8 cellular contexts compared by ENCODE assay signal in the genomic region with DNA sequence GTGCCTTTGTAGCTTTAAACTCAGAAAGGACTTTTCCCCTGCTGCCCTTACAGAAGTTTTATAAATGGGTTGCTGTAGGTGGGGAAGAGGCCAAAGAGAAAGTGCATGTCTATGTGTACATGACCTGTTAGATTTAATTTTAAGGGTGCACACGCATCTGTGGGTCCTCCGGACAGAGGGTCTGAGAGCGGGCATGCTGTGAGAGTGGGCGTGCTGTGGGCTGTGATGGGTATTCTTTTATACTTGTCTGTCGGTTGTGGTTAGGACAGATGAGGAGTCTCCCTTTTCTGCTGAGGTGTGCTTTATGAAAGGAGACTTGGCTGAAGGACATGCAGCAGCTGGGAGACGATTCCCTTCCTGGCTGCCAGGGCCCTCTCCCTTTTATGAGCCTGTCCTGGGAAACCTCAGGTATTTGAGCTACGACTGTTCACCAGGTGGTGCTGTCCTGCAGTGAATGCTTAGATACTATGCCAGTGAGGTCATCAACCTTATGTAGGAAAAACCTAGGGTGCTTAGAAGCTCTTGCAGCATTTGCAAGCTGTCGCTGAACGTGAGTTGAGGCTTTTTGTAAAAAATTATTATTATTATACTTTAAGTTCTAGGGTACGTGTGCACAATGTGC.
DNase-seq lines count a peak whose midpoint lies in the region; ATAC-seq and TF ChIP-seq lines count a peak whose summit lies in the region.

No MANE protein-coding gene starts in this region.

- H3K36me3 ChIP-seq in CD4-positive, alpha-beta memory T cell (ENCODE audit: insufficient read depth, low read length), result no peaks in the 10 kb centered on the region
- H3K36me3 ChIP-seq in psoas muscle (ENCODE audit: insufficient read depth in 1 of 2, low read depth in 1 of 2), result no peaks in the 10 kb centered on the region

- DNase-seq in CD4-positive, alpha-beta memory T cell, result peak in 3 of 5 donors; percentile 12 to 20 (median 18)
- DNase-seq in HK-2 (ENCODE audit: unreplicated experiment), result peak; percentile 52
- DNase-seq in RPMI8226, result peak; percentile 20
- peak in 1 of 2 donors; percentile 21 for DNase-seq in foreskin fibroblast
- no peak for DNase-seq in psoas muscle
- no peak for DNase-seq in amygdala (lab: John Stamatoyannopoulos, UW)

- ATAC-seq in psoas muscle (peak in 3 of 4 donors; percentile 70 to 94 (median 83)), GM18861 (IDR thresholded peaks at IDR 0.05; ENCODE audit: unreplicated experiment) (no peak), GM21526 (IDR thresholded peaks at IDR 0.05; ENCODE audit: low FRiP score, unreplicated experiment) (no peak)

- peaks cover 1 to 4% of the 10 kb centered on the region in 2 donors for H3K27me3 Mint-ChIP-seq in CD4-positive, alpha-beta memory T cell

- TF ChIP-seq CTCF in foreskin fibroblast (IDR thresholded peaks at IDR 0.05; ENCODE audit: low read depth, low read length) (peak; percentile 6), psoas muscle (IDR thresholded peaks at IDR 0.05) (peak; percentile 17)

- H3K4me3 ChIP-seq in CD4-positive, alpha-beta memory T cell (ENCODE audit: low read length in 2 of 2), result no peak overlapping the region
- H3K4me3 ChIP-seq in foreskin fibroblast (ENCODE audit: low read depth in 1 of 2, low read length in 2 of 2) (no peak overlapping the region), psoas muscle (no peak overlapping the region)

- no peaks in the 10 kb centered on the region for H3K4me1 Mint-ChIP-seq in CD4-positive, alpha-beta memory T cell

- CTCF ChIA-PET in CD4-positive, alpha-beta memory T cell (lab: Charles Lee; ENCODE audit: partially characterized antibody), result interaction anchor here (1.0 to 5.5 kb wide), 2 partner anchors 83 to 89 kb away, joined by 4 to 35 read pairs; no protein-coding TSS in a partner anchor

- H3K27me3 ChIP-seq in CD4-positive, alpha-beta memory T cell (ENCODE audit: insufficient read depth, low read length), result no peaks in the 10 kb centered on the region
- H3K27me3 ChIP-seq in psoas muscle (ENCODE audit: insufficient read depth in 3 of 3, low read length in 2 of 3), result no peaks in the 10 kb centered on the region

- no peaks in the 10 kb centered on the region for H3K4me1 ChIP-seq in CD4-positive, alpha-beta memory T cell (ENCODE audit: insufficient read depth, low read length)
- H3K4me1 ChIP-seq in psoas muscle, result peaks cover 22% of the 10 kb centered on the region

- intact Hi-C loops in CD4-positive, alpha-beta memory T cell (cut with micrococcal nuclease), result no loop called here
- intact Hi-C loops in psoas muscle (cut with DNase I), result no loop called here

- no peaks in the 10 kb centered on the region for H3K9me3 ChIP-seq in CD4-positive, alpha-beta memory T cell (ENCODE audit: control insufficient read depth in 1 of 2, low read length in 2 of 2)
- no peaks in the 10 kb centered on the region for H3K9me3 ChIP-seq in psoas muscle

- 68 to 71% (median 70%) methylated on average over 10 of the region's 10 CpGs for WGBS in psoas muscle, 3 donors

- peaks cover 0 to 4% of the 10 kb centered on the region in 2 donors for H3K36me3 Mint-ChIP-seq in CD4-positive, alpha-beta memory T cell

- peaks cover 0 to 8% (median 4%) of the 10 kb centered on the region in 8 donors for H3K9me3 Mint-ChIP-seq in CD4-positive, alpha-beta memory T cell

- no peak overlapping the region for H3K27ac Mint-ChIP-seq in CD4-positive, alpha-beta memory T cell

- no peak overlapping the region for H3K27ac ChIP-seq in CD4-positive, alpha-beta memory T cell (ENCODE audit: low read depth, low read length)
- H3K27ac ChIP-seq in psoas muscle, result no peak overlapping the region

- POLR2A ChIA-PET in CD4-positive, alpha-beta memory T cell (lab: Charles Lee; ENCODE audit: partially characterized antibody), result no interaction called here

- H3K4me3 Mint-ChIP-seq in CD4-positive, alpha-beta memory T cell, result no peak overlapping the region

Comparison
In these comparisons a context has a peak if more than half of its experiments do, and no peak if none do; other contexts are left out.
1. DNase-seq: peak in CD4-positive, alpha-beta memory T cell (3 of 5), HK-2 (single experiment) and RPMI8226 (single experiment); none in psoas muscle (0 of 2) and amygdala (0 of 56).
2. ATAC-seq: peak in psoas muscle (3 of 4); none in GM18861 (single experiment) and GM21526 (single experiment).